8 cellular contexts compared by ENCODE assay signal in genomic region chr20:43751167-43752050, GRCh38. TPM values are rescaled to one million over a fixed set of nuclear protein-coding genes. Genes with fewer than 3 reads are reported as not detected.
DNase-seq lines count a peak whose midpoint lies in the region; ATAC-seq and TF ChIP-seq lines count a peak whose summit lies in the region.

No MANE protein-coding gene starts in this region.

- no peaks in the 10 kb centered on the region for H3K36me3 ChIP-seq in tibial artery

- peaks cover 21% of the 10 kb centered on the region for H3K36me3 Mint-ChIP-seq in activated CD8-positive, alpha-beta memory T cell treated with anti-CD3 and anti-CD28 coated beads, Interleukin-2, amount 10 ng/mL, durations not matched to agents 7 days and 5 days

- no peak for TF ChIP-seq CTCF in tibial artery (IDR thresholded peaks at IDR 0.05)

- H3K9me3 Mint-ChIP-seq in activated CD8-positive, alpha-beta memory T cell treated with anti-CD3 and anti-CD28 coated beads, Interleukin-2, amount 10 ng/mL, durations not matched to agents 7 days and 5 days (ENCODE audit: low read depth) = no peaks in the 10 kb centered on the region

- H3K4me1 ChIP-seq in tibial artery = peaks cover 0 to 5% (median 0%) of the 10 kb centered on the region in 4 donors

- ATAC-seq in GM21515 (IDR thresholded peaks at IDR 0.05; ENCODE audit: unreplicated experiment) = peak; percentile 69
- ATAC-seq in activated CD8-positive, alpha-beta memory T cell treated with anti-CD3 and anti-CD28 coated beads, Interleukin-2, amount 10 ng/mL, durations not matched to agents 7 days and 5 days = peak; percentile 84

- no peak overlapping the region for H3K27ac ChIP-seq in tibial artery

- peaks cover 12% of the 10 kb centered on the region for H3K27me3 Mint-ChIP-seq in activated CD8-positive, alpha-beta memory T cell treated with anti-CD3 and anti-CD28 coated beads, Interleukin-2, amount 10 ng/mL, durations not matched to agents 7 days and 5 days

- peak overlapping the region; percentile 90 for H3K27ac Mint-ChIP-seq in activated CD8-positive, alpha-beta memory T cell treated with anti-CD3 and anti-CD28 coated beads, Interleukin-2, amount 10 ng/mL, durations not matched to agents 7 days and 5 days

- peak; percentile 22 for TF ChIP-seq POLR2A in GM10847 (IDR thresholded peaks at IDR 0.05; ENCODE audit: extremely low read depth, insufficient read length)

- CTCF ChIA-PET in activated CD8-positive, alpha-beta memory T cell treated with anti-CD3 and anti-CD28 coated beads, Interleukin-2, amount 10 ng/mL, durations not matched to agents 7 days and 5 days (lab: Charles Lee) = interaction anchor here (0.8 to 5.2 kb wide), 27 partner anchors 10 to 559 kb away, joined by 3 to 101 read pairs (median 4); partner anchors contain the start of gene FITM2

- DNase-seq in HT1080 (ENCODE audit: low read depth) = peak; percentile 97
- DNase-seq in activated CD8-positive, alpha-beta memory T cell treated with anti-CD3 and anti-CD28 coated beads, Interleukin-2, amount 10 ng/mL, durations not matched to agents 7 days and 5 days = peak; percentile 90
- peak; percentile 83 for DNase-seq in myocyte (ENCODE audit: low read depth)
- DNase-seq in tibial artery = no peak
- DNase-seq in NCI-H146 treated with DMSO at 0.1 percent for 48 hours (lab: John Stamatoyannopoulos, UW; ENCODE audit: unreplicated experiment) = no peak
- no peak for DNase-seq in mucosa of gallbladder (ENCODE audit: low spot score)

- H3K4me1 Mint-ChIP-seq in activated CD8-positive, alpha-beta memory T cell treated with anti-CD3 and anti-CD28 coated beads, Interleukin-2, amount 10 ng/mL, durations not matched to agents 7 days and 5 days = peaks cover 46% of the 10 kb centered on the region

- no peaks in the 10 kb centered on the region for H3K9me3 ChIP-seq in tibial artery

- H3K27me3 ChIP-seq in tibial artery = peaks cover 0 to 36% of the 10 kb centered on the region in 2 donors

- H3K4me3 Mint-ChIP-seq in activated CD8-positive, alpha-beta memory T cell treated with anti-CD3 and anti-CD28 coated beads, Interleukin-2, amount 10 ng/mL, durations not matched to agents 7 days and 5 days = peak overlapping the region; percentile 18

- no peak overlapping the region for H3K4me3 ChIP-seq in tibial artery

- intact Hi-C loops in tibial artery (cut with DNase I; ENCODE audit: low total_unique reads) = no loop called here

RNA-seq across cellular contexts. Expression of gene GTSF1L, which starts 24.6 kb away (rescaled TPM):
- not detected in 2 replicates for total RNA-seq in HT1080 (2014; rRNA removed; shearing (Covaris generic))
- not detected in 2 replicates for polyA plus RNA-seq in HT1080 (2015; cell fraction: cytosol; rRNA removed)
- polyA plus RNA-seq in HT1080 (2015; cell fraction: nucleus; rRNA removed) = not detected in 2 replicates
- under 1 TPM in 1 of 2 experiments, not detected in 1; 0.28 TPM for total RNA-seq in activated CD8-positive, alpha-beta memory T cell treated with anti-CD3 and anti-CD28 coated beads, Interleukin-2, amount 10 ng/mL, durations not matched to agents 7 days and 5 days
- total RNA-seq in myocyte (not detected in 2 replicates), mucosa of gallbladder (not detected)
- not detected for polyA plus RNA-seq in myocyte (2012)

Comparison
In these comparisons a context has a peak if more than half of its experiments do, and no peak if none do; other contexts are left out.
1. DNase-seq: peak in HT1080 (single experiment), activated CD8-positive, alpha-beta memory T cell treated with anti-CD3 and anti-CD28 coated beads, Interleukin-2, amount 10 ng/mL, durations not matched to agents 7 days and 5 days (single experiment) and myocyte (single experiment); none in tibial artery (0 of 2), NCI-H146 treated with DMSO at 0.1 percent for 48 hours (single experiment) and mucosa of gallbladder (single experiment).